ENCODE assay signal across 29 cellular contexts in the genomic region with DNA sequence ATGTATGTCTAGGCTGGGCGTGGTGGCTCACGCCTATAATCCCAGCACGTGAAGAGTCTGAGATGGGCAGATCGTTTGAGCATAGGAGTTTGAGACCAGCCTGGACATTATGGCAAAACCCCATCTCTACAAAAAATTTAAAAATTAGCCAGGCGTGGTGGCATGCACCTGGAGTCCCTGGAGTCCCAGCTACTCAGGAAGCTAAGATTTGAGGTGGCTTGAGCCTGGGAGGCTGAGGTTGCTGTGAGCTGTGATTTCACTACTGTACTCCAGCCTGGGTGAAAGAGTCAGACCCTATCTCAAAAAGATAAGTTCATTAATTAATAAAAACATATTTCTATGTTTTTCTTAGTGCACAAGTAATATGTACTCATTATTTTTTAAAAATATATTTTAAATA.
"Had no signal": no experiment of that assay in that cellular context is flagged by ENCODE, and none has a peak within 500 bp of the region (broad histone marks: within the 10 kb centered on the region; RNA-seq: fewer than 3 reads in every experiment).

No MANE protein-coding gene starts in this region.

- H3K9me3 Mint-ChIP-seq: activated CD4-positive, alpha-beta memory T cell treated with anti-CD3 and anti-CD28 coated beads for 36 hours; activated naive CD4-positive, alpha-beta T cell treated with anti-CD3 and anti-CD28 coated beads, Interleukin-2, amount 10 ng/mL, durations not matched to agents 7 days and 5 days; activated naive CD8-positive, alpha-beta T cell treated with anti-CD3 and anti-CD28 coated beads, Interleukin-2, amount 50 U/mL, for 24 hours; T-helper 1 cell treated with Interleukin-12 subunit alpha and Interleukin-12 subunit beta and Interleukin-4 antibody, amounts not matched to agents 30 μg/mL and 1 μg/mL, for 36 hours; T-helper 2 cell treated with Interferon-gamma antibody and Interleukin-4, amounts not matched to agents 5 μg/mL and 100 μg/mL, for 36 hours had no signal

- H3K9me3 ChIP-seq: SJCRH30 had no signal

- H3K27me3 Mint-ChIP-seq: activated CD4-positive, alpha-beta memory T cell treated with anti-CD3 and anti-CD28 coated beads for 36 hours; activated CD8-positive, alpha-beta memory T cell treated with anti-CD3 and anti-CD28 coated beads, Interleukin-2, amount 10 ng/mL, durations not matched to agents 7 days and 5 days; activated naive CD4-positive, alpha-beta T cell treated with anti-CD3 and anti-CD28 coated beads, Interleukin-2, amount 10 ng/mL, durations not matched to agents 7 days and 5 days; activated naive CD8-positive, alpha-beta T cell; activated naive CD8-positive, alpha-beta T cell treated with anti-CD3 and anti-CD28 coated beads, Interleukin-2, amount 50 U/mL, for 24 hours; brain had no signal

- H3K4me3 Mint-ChIP-seq: activated CD4-positive, alpha-beta memory T cell treated with anti-CD3 and anti-CD28 coated beads for 36 hours; activated CD8-positive, alpha-beta memory T cell treated with anti-CD3 and anti-CD28 coated beads, Interleukin-2, amount 10 ng/mL, durations not matched to agents 7 days and 5 days; activated naive CD4-positive, alpha-beta T cell treated with anti-CD3 and anti-CD28 coated beads, Interleukin-2, amount 10 ng/mL, durations not matched to agents 7 days and 5 days; activated naive CD8-positive, alpha-beta T cell; activated naive CD8-positive, alpha-beta T cell treated with anti-CD3 and anti-CD28 coated beads, Interleukin-2, amount 50 U/mL, for 24 hours; brain; T-helper 1 cell treated with Interleukin-12 subunit alpha and Interleukin-12 subunit beta and Interleukin-4 antibody, amounts not matched to agents 30 μg/mL and 1 μg/mL, for 36 hours; T-helper 2 cell treated with Interferon-gamma antibody and Interleukin-4, amounts not matched to agents 5 μg/mL and 100 μg/mL, for 36 hours had no signal

- ATAC-seq: activated CD4-positive, CD25-positive, alpha-beta regulatory T cell treated with anti-CD3 and anti-CD28 coated beads, Interleukin-2, amount 50 U/mL, for 24 hours; activated CD8-positive, alpha-beta memory T cell treated with anti-CD3 and anti-CD28 coated beads, Interleukin-2, amount 10 ng/mL, durations not matched to agents 7 days and 5 days; activated naive CD8-positive, alpha-beta T cell treated with anti-CD3 and anti-CD28 coated beads, Interleukin-2, amount 50 U/mL, for 24 hours had no signal

- H3K27me3 ChIP-seq: SJCRH30 had no signal

- H3K36me3 Mint-ChIP-seq: activated CD4-positive, alpha-beta memory T cell treated with anti-CD3 and anti-CD28 coated beads for 36 hours; activated CD8-positive, alpha-beta memory T cell treated with anti-CD3 and anti-CD28 coated beads, Interleukin-2, amount 10 ng/mL, durations not matched to agents 7 days and 5 days; activated naive CD4-positive, alpha-beta T cell treated with anti-CD3 and anti-CD28 coated beads, Interleukin-2, amount 10 ng/mL, durations not matched to agents 7 days and 5 days; activated naive CD8-positive, alpha-beta T cell; brain had no signal

- H3K4me1 Mint-ChIP-seq: activated CD8-positive, alpha-beta memory T cell treated with anti-CD3 and anti-CD28 coated beads, Interleukin-2, amount 10 ng/mL, durations not matched to agents 7 days and 5 days; activated naive CD4-positive, alpha-beta T cell treated with anti-CD3 and anti-CD28 coated beads, Interleukin-2, amount 10 ng/mL, durations not matched to agents 7 days and 5 days; activated naive CD8-positive, alpha-beta T cell treated with anti-CD3 and anti-CD28 coated beads, Interleukin-2, amount 50 U/mL, for 24 hours had no signal

- H3K27ac Mint-ChIP-seq: activated CD4-positive, alpha-beta memory T cell treated with anti-CD3 and anti-CD28 coated beads for 36 hours; activated CD8-positive, alpha-beta memory T cell treated with anti-CD3 and anti-CD28 coated beads, Interleukin-2, amount 10 ng/mL, durations not matched to agents 7 days and 5 days; activated naive CD4-positive, alpha-beta T cell treated with anti-CD3 and anti-CD28 coated beads, Interleukin-2, amount 10 ng/mL, durations not matched to agents 7 days and 5 days; activated naive CD8-positive, alpha-beta T cell; activated naive CD8-positive, alpha-beta T cell treated with anti-CD3 and anti-CD28 coated beads, Interleukin-2, amount 50 U/mL, for 24 hours; brain; T-helper 1 cell treated with Interleukin-12 subunit alpha and Interleukin-12 subunit beta and Interleukin-4 antibody, amounts not matched to agents 30 μg/mL and 1 μg/mL, for 36 hours; T-helper 2 cell treated with Interferon-gamma antibody and Interleukin-4, amounts not matched to agents 5 μg/mL and 100 μg/mL, for 36 hours had no signal

- H3K4me3 ChIP-seq: SJCRH30, SK-N-MC had no signal

- H3K27ac ChIP-seq: SJCRH30, SK-N-MC had no signal

- DNase-seq: activated CD4-positive, alpha-beta memory T cell treated with anti-CD3 and anti-CD28 coated beads for 36 hours; activated CD4-positive, alpha-beta T cell treated with anti-CD3 and anti-CD28 coated beads for 4 hours; activated CD4-positive, alpha-beta T cell treated with anti-CD3 and anti-CD28 coated beads, Interleukin-2, amount 50 U/mL, for 1 hour; activated CD8-positive, alpha-beta memory T cell treated with anti-CD3 and anti-CD28 coated beads, Interleukin-2, amount 10 ng/mL, durations not matched to agents 7 days and 5 days; activated CD8-positive, alpha-beta memory T cell treated with anti-CD3 and anti-CD28 coated beads, Interleukin-2, amount 50 U/mL, for 48 hours; activated effector memory CD4-positive, alpha-beta T cell treated with Interleukin-2 at 50 U/mL for 16 hours; activated naive CD4-positive, alpha-beta T cell treated with anti-CD3 and anti-CD28 coated beads, Interleukin-2, amount 10 ng/mL, durations not matched to agents 7 days and 5 days; activated naive CD8-positive, alpha-beta T cell treated with anti-CD3 and anti-CD28 coated beads, Interleukin-2, amount 50 U/mL, for 24 hours; activated T-cell treated with anti-CD3 and anti-CD28 coated beads, Interleukin-2, amount 50 U/mL, for 48 hours; anterior cingulate cortex; caudate nucleus; cerebellar nuclear complex; KG1; NCI-H1092 treated with DMSO at 0.1 percent for 48 hours; NCI-H1417; NCI-H146; NCI-H187 treated with DMSO at 0.1 percent for 48 hours; NCI-H2081 treated with DMSO at 0.1 percent for 48 hours; NCI-H345; NCI-H524 treated with DMSO at 0.1 percent for 48 hours; OCI-M1; SHP77; SJCRH30 had no signal
